Comparison of ENCODE assay signal across 10 cellular contexts in genomic region chr11:69040581-69041260, GRCh38. TPM values are rescaled to one million over a fixed set of nuclear protein-coding genes. Genes with fewer than 3 reads are reported as not detected.
A peak's percentile ranks its signal among the peaks of the same experiment; 100 is the strongest.
DNase-seq lines count a peak whose midpoint lies in the region; ATAC-seq, FAIRE-seq and TF ChIP-seq lines count a peak whose summit lies in the region.
"Had no signal": no experiment of that assay in that cellular context is flagged by ENCODE, and none has a peak within 500 bp of the region (broad histone marks: within the 10 kb centered on the region; RNA-seq: fewer than 3 reads in every experiment).

No MANE protein-coding gene starts in this region.

- no peak overlapping the region for H3K18ac ChIP-seq in trophoblast cell (ENCODE audit: low read length)

- no peak for FAIRE-seq in K562 (lab: Jason Lieb, UNC)
- FAIRE-seq: GM12891 had no signal

- no peak overlapping the region for H2BK120ac ChIP-seq in trophoblast cell (ENCODE audit: insufficient read depth, low read length, poor library complexity)

- no peak for TF ChIP-seq RAD21 in K562 (CRISPR knock-in tag; conservative IDR thresholded peaks at IDR 0.05 in 1 of 2, IDR thresholded peaks at IDR 0.05 in 1 of 2)

- no peaks in the 10 kb centered on the region for H3K9me3 ChIP-seq in HUES6 (ENCODE audit: control insufficient read depth, insufficient read depth, low read depth, low read length)
- H3K9me3 ChIP-seq in K562 (replicated peaks; ENCODE audit: control insufficient read depth, insufficient read depth, low read depth, low read length): no peaks in the 10 kb centered on the region
- no peaks in the 10 kb centered on the region for H3K9me3 ChIP-seq in trophoblast cell (ENCODE audit: insufficient read depth, low read depth, low read length)

- intact Hi-C loops in K562 (cut with micrococcal nuclease): no loop called here
- intact Hi-C loops in dorsolateral prefrontal cortex (cut with DNase I): loop anchor here (5.0 to 10.0 kb wide), 2 partner anchors 47 to 136 kb away; partner anchors contain the start of genes IGHMBP2 (in 1 of the 2) and MRPL21 (in 1 of the 2)

- H3K4ac ChIP-seq in trophoblast cell (ENCODE audit: low read depth, low read length): no peak overlapping the region

- no peaks in the 10 kb centered on the region for H3K9me1 ChIP-seq in K562 (ENCODE audit: control insufficient read depth, insufficient read depth, low read length)

- no peak overlapping the region for H2AK5ac ChIP-seq in trophoblast cell (ENCODE audit: low read length)

- TF ChIP-seq POLR2A in K562 (conservative IDR thresholded peaks at IDR 0.05): no peak

- H3K79me1 ChIP-seq in trophoblast cell (ENCODE audit: low read length): no peaks in the 10 kb centered on the region

- H4K20me1 ChIP-seq in K562 (replicated peaks; ENCODE audit: control insufficient read depth, insufficient read depth, low read length): no peaks in the 10 kb centered on the region

- H3K4me2 ChIP-seq in K562 (ENCODE audit: insufficient read depth, low read length) (no peak overlapping the region), trophoblast cell (ENCODE audit: low read length) (no peak overlapping the region)

- DNase-seq in DMS79 treated with DMSO at 0.1 percent for 48 hours (lab: John Stamatoyannopoulos, UW) (peak; percentile 63), K562 (ENCODE audit: extremely low read depth in 1 of 4, low spot score in 3 of 4) (peak in 1 of 4 experiments; percentile 19), trophoblast cell (peak in 1 of 2 donors; percentile 5), GM20000 (ENCODE audit: low spot score) (no peak), NCI-H748 treated with DMSO at 0.1 percent for 48 hours (lab: John Stamatoyannopoulos, UW) (no peak), dorsolateral prefrontal cortex (no peak)

- ATAC-seq in K562: no peak

- no peak for TF ChIP-seq CTCF in K562 (IDR thresholded peaks at IDR 0.05 in 2 of 3, conservative IDR thresholded peaks at IDR 0.05 in 1 of 3; ENCODE audit: insufficient read depth in 2 of 3, low read depth in 1 of 3, low read length in 3 of 3)
- no peak for TF ChIP-seq CTCF in GM20000 (IDR thresholded peaks at IDR 0.05; ENCODE audit: extremely low read depth, missing control alignments)
- TF ChIP-seq CTCF in dorsolateral prefrontal cortex (IDR thresholded peaks at IDR 0.05 in 54 of 56, conservative IDR thresholded peaks at IDR 0.05 in 2 of 56; ENCODE audit: low read depth in 1 of 56, partially characterized antibody in 56 of 56): no peak

- H2AFZ ChIP-seq in K562 (ENCODE audit: low read depth, low read length) (no peak overlapping the region), trophoblast cell (ENCODE audit: insufficient read depth, low read length, poor library complexity) (no peak overlapping the region)

- H3K4me3 ChIP-seq in HUES6 (ENCODE audit: low read depth, low read length) (no peak overlapping the region), K562 (no peak overlapping the region), trophoblast cell (ENCODE audit: low read depth, low read length) (no peak overlapping the region), dorsolateral prefrontal cortex (no peak overlapping the region)
- H3K4me3 ChIP-seq: lung had no signal

- H3K79me2 ChIP-seq in K562 (ENCODE audit: control insufficient read depth, insufficient read depth, low read length): no peaks in the 10 kb centered on the region
- H3K79me2 ChIP-seq in trophoblast cell (ENCODE audit: control insufficient read depth, insufficient read depth, low read length, poor library complexity): no peaks in the 10 kb centered on the region

- H3K4me1 ChIP-seq in HUES6 (ENCODE audit: control insufficient read depth, insufficient read depth, low read length) (peaks cover 32% of the 10 kb centered on the region), K562 (replicated peaks in 1 of 2; ENCODE audit: control insufficient read depth in 2 of 2, insufficient read depth in 2 of 2, low read length in 2 of 2) (peaks cover 0 to 4% of the 10 kb centered on the region in 2 experiments; a peak in 2 of 5 replicates), trophoblast cell (ENCODE audit: control insufficient read depth in 1 of 2, insufficient read depth in 2 of 2, low read length in 2 of 2) (peaks cover 8 to 14% of the 10 kb centered on the region in 2 experiments)

- no peak overlapping the region for H4K8ac ChIP-seq in trophoblast cell (ENCODE audit: low read depth, low read length)

- H3K27ac ChIP-seq in HUES6 (ENCODE audit: low read depth, low read length): peak overlapping the region; percentile 60; the same call in 1 of the 2 replicates
- no peak overlapping the region for H3K27ac ChIP-seq in K562 (ENCODE audit: extremely low read depth, low read depth, low read length)
- no peak overlapping the region for H3K27ac ChIP-seq in trophoblast cell (ENCODE audit: low read depth, low read length)
- no peak overlapping the region for H3K27ac ChIP-seq in dorsolateral prefrontal cortex

- no peak overlapping the region for H2BK5ac ChIP-seq in trophoblast cell (ENCODE audit: low read depth, low read length, poor library complexity)

- no peak for TF ChIP-seq EP300 in K562 (IDR thresholded peaks at IDR 0.05; ENCODE audit: low read length)

- CTCF ChIA-PET in K562 (lab: Yijun Ruan, JAX; ENCODE audit: low intra/inter-chr PET ratio): no interaction called here

- no peak overlapping the region for H4K12ac ChIP-seq in trophoblast cell (ENCODE audit: low read depth, low read length)

- H3K36me3 ChIP-seq in HUES6 (ENCODE audit: control insufficient read depth, insufficient read depth, low read length) (no peaks in the 10 kb centered on the region), K562 (ENCODE audit: control insufficient read depth, insufficient read depth, low read length) (no peaks in the 10 kb centered on the region), trophoblast cell (ENCODE audit: control insufficient read depth in 1 of 2, insufficient read depth in 2 of 2, low read length in 2 of 2) (no peaks in the 10 kb centered on the region)

- H3K9ac ChIP-seq in HUES6 (ENCODE audit: low read length): no peak overlapping the region
- H3K9ac ChIP-seq in K562 (ENCODE audit: insufficient read depth in 1 of 2, low read depth in 2 of 2, low read length in 2 of 2): no peak overlapping the region
- H3K9ac ChIP-seq in trophoblast cell (ENCODE audit: low read length): no peak overlapping the region

- no peak overlapping the region for H3K23ac ChIP-seq in trophoblast cell (ENCODE audit: low read length)

- H3K27me3 ChIP-seq in HUES6 (ENCODE audit: control insufficient read depth, insufficient read depth, low read length) (no peaks in the 10 kb centered on the region), K562 (ENCODE audit: control insufficient read depth in 2 of 2, insufficient read depth in 2 of 2, low read length in 2 of 2) (peaks cover 3 to 42% of the 10 kb centered on the region in 2 experiments; a peak in 3 of 5 replicates), trophoblast cell (ENCODE audit: insufficient read depth, low read length) (no peaks in the 10 kb centered on the region), dorsolateral prefrontal cortex (peaks cover 0 to 20% (median 0%) of the 10 kb centered on the region in 45 donors)

- in situ Hi-C loops in K562 (cut with MboI): no loop called here

- no peak overlapping the region for H2BK12ac ChIP-seq in trophoblast cell (ENCODE audit: low read length)

- 19% methylated on average over 4 of the region's 4 CpGs for WGBS in K562 (ENCODE audit: insufficient coverage, low coverage, missing lambda C conversion rate)
- WGBS in trophoblast cell (ENCODE audit: extremely low coverage, insufficient coverage, insufficient read length): no CpG with 5 or more reads among the region's 4 CpGs

- BruUV-seq in K562 (replicated peaks; lab: Mats Ljungman, UMichigan): no TSS peak

- POLR2A ChIA-PET in K562 (lab: Yijun Ruan, JAX): interaction anchor here (0.7 kb wide), 1 partner anchor 245 kb away, joined by 3 read pairs; no protein-coding TSS in a partner anchor

- peak overlapping the region; percentile 13 for H4K91ac ChIP-seq in trophoblast cell (ENCODE audit: low read depth, low read length)

- no peak overlapping the region for H3K14ac ChIP-seq in trophoblast cell (ENCODE audit: low read length)

RNA-seq across cellular contexts. Expression of gene TPCN2, which starts 8.0 kb away (rescaled TPM):
- total RNA-seq in K562 (2011; cell fraction: chromatin; rRNA removed; ENCODE audit: low replicate concordance): 40.8 and 84.4 TPM in 2 replicates
- 45.5 and 52.4 TPM in 2 replicates for total RNA-seq in K562 (2011; cell fraction: nucleolus; rRNA removed)
- total RNA-seq in K562 (2011; cell fraction: nucleoplasm; rRNA removed): 44.5 and 47.8 TPM in 2 replicates
- total RNA-seq in K562 (2014; rRNA removed) (4.6 and 4.9 TPM in 2 replicates), K562 (2014; rRNA removed; fragmentation: Illumina TruSeq; extraction: Trizol) (2.3 and 2.8 TPM in 2 replicates), K562 (2015; rRNA removed; fragmentation: Illumina TruSeq; extraction: Trizol) (3.1 and 3.2 TPM in 2 replicates), K562 (2021) (9.2 and 10.2 TPM in 2 replicates), dorsolateral prefrontal cortex (10 to 100 TPM; 15.3 to 43.5 (median 27.6) TPM)
- polyA plus RNA-seq in K562 (2011; rRNA removed) (5.5 and 5.9 TPM in 2 replicates), K562 (2014; fragmentation: Illumina TruSeq; extraction: Trizol) (5.0 and 5.7 TPM in 2 replicates), K562 (2014; fragmentation: Nextera tagmentation; extraction: Ambion mirVana) (under 1 TPM; 0.66 to 0.82 TPM), K562 (2014; rRNA removed) (7.0 and 9.3 TPM in 2 replicates)
- polyA plus RNA-seq in K562 (2011; cell fraction: cytosol; rRNA removed): 5.8 TPM in 2 replicates
- 49.5 and 65.9 TPM in 2 replicates for polyA plus RNA-seq in K562 (2011; cell fraction: nucleus; rRNA removed)
- polyA plus RNA-seq in K562 (2012): 6.3 and 8.7 TPM in 2 replicates
- polyA minus RNA-seq in K562 (2011; rRNA and poly(A)+ RNA removed): 4.1 and 5.0 TPM in 2 replicates
- polyA minus RNA-seq in K562 (2011; cell fraction: cytosol; rRNA and poly(A)+ RNA removed): 6.3 and 6.4 TPM in 2 replicates
- 15.0 and 17.4 TPM in 2 replicates for polyA minus RNA-seq in K562 (2011; cell fraction: nucleus; rRNA and poly(A)+ RNA removed)
- polyA plus RNA-seq in trophoblast cell (2013): 5.2 TPM in 2 replicates

RNA-seq across cellular contexts. Expression of gene MRGPRF, which starts 27.7 kb away (rescaled TPM):
- not detected in 2 replicates for total RNA-seq in K562 (2011; cell fraction: chromatin; rRNA removed; ENCODE audit: low replicate concordance)
- not detected in 2 replicates for total RNA-seq in K562 (2011; cell fraction: nucleolus; rRNA removed)
- total RNA-seq in K562 (2011; cell fraction: nucleoplasm; rRNA removed): not detected in 2 replicates
- total RNA-seq in K562 (2014; rRNA removed) (not detected in 2 replicates), K562 (2014; rRNA removed; fragmentation: Illumina TruSeq; extraction: Trizol) (not detected in 2 replicates), K562 (2015; rRNA removed; fragmentation: Illumina TruSeq; extraction: Trizol) (not detected in 2 replicates), K562 (2021) (0.07 TPM in 1 of 2 replicates, not detected in the other), dorsolateral prefrontal cortex (10 to 100 TPM in 4 of 120 experiments, 1 to 10 TPM in 109, under 1 TPM in 7; 0.73 to 15.7 (median 3.0) TPM)
- polyA plus RNA-seq in K562 (2011; rRNA removed) (not detected in 2 replicates), K562 (2014; fragmentation: Illumina TruSeq; extraction: Trizol) (not detected in 2 replicates), K562 (2014; fragmentation: Nextera tagmentation; extraction: Ambion mirVana) (not detected), K562 (2014; rRNA removed) (not detected in 2 replicates)
- not detected in 2 replicates for polyA plus RNA-seq in K562 (2011; cell fraction: cytosol; rRNA removed)
- not detected in 2 replicates for polyA plus RNA-seq in K562 (2011; cell fraction: nucleus; rRNA removed)
- polyA plus RNA-seq in K562 (2012): not detected in 2 replicates
- not detected in 2 replicates for polyA minus RNA-seq in K562 (2011; rRNA and poly(A)+ RNA removed)
- polyA minus RNA-seq in K562 (2011; cell fraction: cytosol; rRNA and poly(A)+ RNA removed): not detected in 2 replicates
- not detected in 2 replicates for polyA minus RNA-seq in K562 (2011; cell fraction: nucleus; rRNA and poly(A)+ RNA removed)
- 0.29 and 0.39 TPM in 2 replicates for polyA plus RNA-seq in trophoblast cell (2013)
- total RNA-seq: activated CD8-positive, alpha-beta memory T cell treated with anti-CD3 and anti-CD28 coated beads for 36 hours had no signal

RNA-seq across cellular contexts. Expression of gene MRGPRD, which starts 59.9 kb away (rescaled TPM):
- total RNA-seq in K562 (2011; cell fraction: chromatin; rRNA removed; ENCODE audit: low replicate concordance): not detected in 2 replicates
- not detected in 2 replicates for total RNA-seq in K562 (2011; cell fraction: nucleolus; rRNA removed)
- not detected in 2 replicates for total RNA-seq in K562 (2011; cell fraction: nucleoplasm; rRNA removed)
- total RNA-seq in K562 (2014; rRNA removed): not detected in 2 replicates
- total RNA-seq in K562 (2014; rRNA removed; fragmentation: Illumina TruSeq; extraction: Trizol): not detected in 2 replicates
- total RNA-seq in K562 (2015; rRNA removed; fragmentation: Illumina TruSeq; extraction: Trizol): not detected in 2 replicates
- total RNA-seq in K562 (2021): not detected in 2 replicates
- polyA plus RNA-seq in K562 (2011; rRNA removed): not detected in 2 replicates
- not detected in 2 replicates for polyA plus RNA-seq in K562 (2011; cell fraction: cytosol; rRNA removed)
- polyA plus RNA-seq in K562 (2011; cell fraction: nucleus; rRNA removed): not detected in 2 replicates
- not detected in 2 replicates for polyA plus RNA-seq in K562 (2012)
- polyA plus RNA-seq in K562 (2014; fragmentation: Illumina TruSeq; extraction: Trizol): not detected in 2 replicates
- polyA plus RNA-seq in K562 (2014; fragmentation: Nextera tagmentation; extraction: Ambion mirVana): not detected
- not detected in 2 replicates for polyA plus RNA-seq in K562 (2014; rRNA removed)
- not detected in 2 replicates for polyA minus RNA-seq in K562 (2011; rRNA and poly(A)+ RNA removed)
- not detected in 2 replicates for polyA minus RNA-seq in K562 (2011; cell fraction: cytosol; rRNA and poly(A)+ RNA removed)
- polyA minus RNA-seq in K562 (2011; cell fraction: nucleus; rRNA and poly(A)+ RNA removed): not detected in 2 replicates
- not detected in 2 replicates for polyA plus RNA-seq in trophoblast cell (2013)
- total RNA-seq in dorsolateral prefrontal cortex: not detected
- total RNA-seq: activated CD8-positive, alpha-beta memory T cell treated with anti-CD3 and anti-CD28 coated beads for 36 hours; lung had no signal
- polyA plus RNA-seq: lung had no signal
